In genomic region chr3:190539526-190539925, GRCh38 we compare ENCODE assay signal across 18 cellular contexts.
"Had no signal": no experiment of that assay in that cellular context is flagged by ENCODE, and none has a peak within 500 bp of the region (broad histone marks: within the 10 kb centered on the region; RNA-seq: fewer than 3 reads in every experiment).

No MANE protein-coding gene starts in this region.

- H3K9me3 ChIP-seq: SK-N-SH had no signal

- FAIRE-seq: HepG2 had no signal

- ATAC-seq: HepG2 had no signal

- DNase-seq: IMR-90, Kasumi-1, MM.1S, NCI-H1092 treated with DMSO at 0.1 percent for 48 hours, NCI-H1436, NCI-H187, NCI-H2029, NCI-H2081 treated with DMSO at 0.1 percent for 48 hours, NCI-H2171, NCI-H226, NCI-H446 treated with DMSO at 0.1 percent for 48 hours, NCI-H524, NCI-H526 treated with DMSO at 0.1 percent for 48 hours, NCI-H774, SHP77, SK-N-SH, SW 1271 had no signal
